13 cellular contexts compared by ENCODE assay signal in the genomic region with DNA sequence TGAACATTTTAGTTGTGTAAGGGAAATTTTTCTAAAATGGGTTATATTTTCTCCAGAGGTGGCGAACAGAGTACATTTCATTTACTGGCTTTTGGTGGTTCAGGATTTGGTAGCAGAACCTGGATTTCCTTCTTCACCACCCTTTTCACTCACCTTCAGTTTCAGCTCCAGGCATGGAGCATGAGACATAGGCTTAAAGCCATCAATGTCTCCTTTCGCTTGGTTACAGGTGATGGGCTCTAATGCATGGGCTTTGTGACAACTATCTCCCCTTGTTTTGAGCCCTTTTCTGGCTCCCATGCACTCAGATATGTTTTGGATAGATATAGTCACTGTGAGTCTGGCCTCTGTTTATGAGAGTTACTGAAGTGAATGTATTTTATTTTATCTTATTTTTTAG.
"Had no signal": no experiment of that assay in that cellular context is flagged by ENCODE, and none has a peak within 500 bp of the region (broad histone marks: within the 10 kb centered on the region; RNA-seq: fewer than 3 reads in every experiment).

No MANE protein-coding gene starts in this region.

- DNase-seq: activated CD4-positive, alpha-beta memory T cell treated with anti-CD3 and anti-CD28 coated beads for 36 hours; activated CD4-positive, alpha-beta T cell treated with anti-CD3 and anti-CD28 coated beads for 36 hours; activated naive CD4-positive, alpha-beta T cell treated with anti-CD3 and anti-CD28 coated beads, Interleukin-2, amount 50 U/mL, for 16 hours; activated T-cell treated with anti-CD3 and anti-CD28 coated beads, Interleukin-2, amount 50 U/mL, for 24 hours; cerebellar nuclear complex; effector CD8-positive, alpha-beta T cell; foreskin melanocyte; naive thymus-derived CD8-positive, alpha-beta T cell; small intestine; T-helper 2 cell; testis had no signal

- H3K36me3 ChIP-seq: brain microvascular endothelial cell had no signal

- ATAC-seq: activated CD4-positive, alpha-beta T cell treated with anti-CD3 and anti-CD28 coated beads for 36 hours; left lobe of liver; naive thymus-derived CD8-positive, alpha-beta T cell had no signal

- H3K27me3 ChIP-seq: brain microvascular endothelial cell, testis had no signal

- H3K4me1 ChIP-seq: testis had no signal

- H3K9me3 ChIP-seq: testis had no signal

- H3K4me3 ChIP-seq: testis had no signal

- H3K27ac ChIP-seq: testis had no signal
